ENCODE assay signal across 8 cellular contexts in the genomic region with DNA sequence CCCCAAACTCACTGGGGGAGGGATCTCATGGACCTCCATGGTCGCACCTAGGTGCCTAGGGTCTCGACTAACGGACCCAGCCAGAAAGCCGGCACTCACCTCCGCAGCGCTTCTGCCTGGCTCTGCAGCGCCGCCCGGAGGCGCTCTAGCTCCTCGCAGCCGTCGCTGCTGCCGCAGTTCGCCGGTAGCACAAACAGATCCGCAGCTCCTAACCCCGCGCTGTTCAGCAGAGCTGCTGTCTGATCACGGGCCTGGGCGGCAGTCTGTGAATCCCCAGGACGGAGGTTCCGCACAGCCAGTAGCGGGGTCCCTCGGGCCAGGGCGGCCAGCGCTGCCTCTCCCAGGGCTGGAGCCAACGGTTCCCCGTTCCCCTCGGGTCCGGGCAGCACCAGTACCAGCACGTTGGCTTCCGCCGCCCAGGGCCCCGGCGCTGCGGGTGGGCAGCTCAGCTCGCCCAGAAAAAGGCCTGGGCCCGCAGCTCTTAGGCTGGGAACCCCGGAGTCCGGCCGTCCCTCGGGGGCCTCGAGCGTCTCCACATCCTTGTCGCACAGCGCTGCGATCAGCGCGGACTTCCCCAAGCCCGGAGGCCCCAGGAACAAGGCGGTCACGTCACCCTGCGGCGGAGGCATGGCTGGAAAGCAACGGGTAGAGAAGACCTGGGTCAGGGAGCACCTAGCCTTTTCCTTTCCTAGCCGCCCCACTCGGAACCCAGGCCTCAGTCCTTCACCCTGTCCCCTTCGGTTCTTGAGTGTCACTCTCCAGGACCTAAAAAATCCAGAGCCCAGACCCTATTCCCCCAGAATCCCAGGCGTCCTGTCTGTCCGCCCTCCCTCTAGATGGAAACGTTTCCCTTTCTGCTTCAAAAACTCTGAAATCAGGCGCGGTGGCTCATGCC. TPM values are rescaled to one million over a fixed set of nuclear protein-coding genes. Genes with fewer than 3 reads are reported as not detected.
DNase-seq lines count a peak whose midpoint lies in the region; ATAC-seq and TF ChIP-seq lines count a peak whose summit lies in the region.

No MANE protein-coding gene starts in this region.

- H3K27me3 Mint-ChIP-seq in activated CD4-positive, alpha-beta T cell treated with anti-CD3 and anti-CD28 coated beads for 36 hours = no peaks in the 10 kb centered on the region

- CTCF ChIA-PET in activated CD4-positive, alpha-beta T cell treated with anti-CD3 and anti-CD28 coated beads for 36 hours (lab: Charles Lee) = interaction anchor here (0.6 to 5.9 kb wide), 41 partner anchors 10 to 618 kb away, joined by 3 to 88 read pairs (median 5); partner anchors contain the start of genes ETHE1, PHLDB3, PINLYP and XRCC1

- peak overlapping the region; percentile 53 for H3K4me3 ChIP-seq in lower leg skin (ENCODE audit: low read depth, poor library complexity, severe bottlenecking)

- intact Hi-C loops in activated CD4-positive, alpha-beta T cell treated with anti-CD3 and anti-CD28 coated beads for 36 hours (cut with DNase I, micrococcal nuclease) = loop anchor here (1.0 to 2.0 kb wide), 3 partner anchors 40 to 148 kb away; no protein-coding TSS in a partner anchor
- intact Hi-C loops in lower leg skin (cut with DNase I; ENCODE audit: low total_unique reads) = no loop called here

- peaks cover 35% of the 10 kb centered on the region for H3K36me3 Mint-ChIP-seq in activated CD4-positive, alpha-beta T cell treated with anti-CD3 and anti-CD28 coated beads for 36 hours (ENCODE audit: low read depth)

- POLR2A ChIA-PET in activated CD4-positive, alpha-beta T cell treated with anti-CD3 and anti-CD28 coated beads for 36 hours (lab: Charles Lee) = interaction anchor here (0.7 to 1.7 kb wide), 9 partner anchors 30 to 132 kb away, joined by 3 to 9 read pairs (median 5); partner anchors contain the start of gene ZNF575

- no peaks in the 10 kb centered on the region for H3K9me3 Mint-ChIP-seq in activated CD4-positive, alpha-beta T cell treated with anti-CD3 and anti-CD28 coated beads for 36 hours (ENCODE audit: low read depth)

- peaks cover 26% of the 10 kb centered on the region for H3K4me1 Mint-ChIP-seq in activated CD4-positive, alpha-beta T cell treated with anti-CD3 and anti-CD28 coated beads for 36 hours

- TF ChIP-seq POLR2A in lower leg skin (IDR thresholded peaks at IDR 0.05) = no peak

- ATAC-seq in GM19351 (IDR thresholded peaks at IDR 0.05; ENCODE audit: unreplicated experiment) = peak; percentile 35
- peak; percentile 64 for ATAC-seq in activated CD4-positive, alpha-beta T cell treated with anti-CD3 and anti-CD28 coated beads for 36 hours

- DNase-seq in AG08396 (ENCODE audit: low spot score) (peak; percentile 63), NCI-H2196 treated with DMSO at 0.1 percent for 48 hours (lab: John Stamatoyannopoulos, UW; ENCODE audit: unreplicated experiment) (peak; percentile 55), dedifferentiated amniotic fluid mesenchymal stem cell (ENCODE audit: extremely low spot score) (peak; percentile 38), lower leg skin (ENCODE audit: low spot score in 2 of 2) (peak; percentile 46 to 93), NCI-H226 (no peak)
- peak; percentile 87 for DNase-seq in activated CD4-positive, alpha-beta T cell treated with anti-CD3 and anti-CD28 coated beads for 36 hours
- peak; percentile 46 to 65 (median 49) for DNase-seq in stimulated activated CD4-positive, alpha-beta T cell treated with anti-CD3 and anti-CD28 coated beads, TNF-alpha, amount 100 ng/mL, for 24 hours (ENCODE audit: low read depth in 3 of 3)

- peak in 1 of 3 donors; percentile 58 for TF ChIP-seq CTCF in lower leg skin (IDR thresholded peaks at IDR 0.05)

- H3K27ac Mint-ChIP-seq in activated CD4-positive, alpha-beta T cell treated with anti-CD3 and anti-CD28 coated beads for 36 hours = peak overlapping the region; percentile 95

- 1 to 2% methylated on average over 29 to 58 of the region's 64 CpGs for WGBS in lower leg skin, 2 donors

- peak overlapping the region; percentile 87 for H3K4me3 Mint-ChIP-seq in activated CD4-positive, alpha-beta T cell treated with anti-CD3 and anti-CD28 coated beads for 36 hours

RNA-seq across cellular contexts. Expression of gene IRGQ, which starts 1.0 kb away (rescaled TPM):
- total RNA-seq in activated CD4-positive, alpha-beta T cell treated with anti-CD3 and anti-CD28 coated beads for 36 hours = 10 to 100 TPM; 11.1 to 16.4 TPM
- 10 to 100 TPM; 17.4 to 38.9 (median 21.7) TPM for total RNA-seq in lower leg skin

RNA-seq across cellular contexts. Expression of gene ZNF576, which starts 1.4 kb away (rescaled TPM):
- total RNA-seq in activated CD4-positive, alpha-beta T cell treated with anti-CD3 and anti-CD28 coated beads for 36 hours = 10 to 100 TPM; 11.6 to 14.3 TPM
- total RNA-seq in lower leg skin = 10 to 100 TPM in 3 of 4 donors, 1 to 10 TPM in 1; 4.8 to 16.8 (median 14.3) TPM

RNA-seq across cellular contexts. Expression of gene SRRM5, which starts 16.9 kb away (rescaled TPM):
- total RNA-seq in activated CD4-positive, alpha-beta T cell treated with anti-CD3 and anti-CD28 coated beads for 36 hours = under 1 TPM; 0.37 to 0.74 TPM
- under 1 TPM; 0.15 to 0.27 (median 0.17) TPM for total RNA-seq in lower leg skin

RNA-seq across cellular contexts. Expression of gene PINLYP, which starts 19.4 kb away (rescaled TPM):
- total RNA-seq in activated CD4-positive, alpha-beta T cell treated with anti-CD3 and anti-CD28 coated beads for 36 hours = 1 to 10 TPM; 3.5 to 3.6 TPM
- 10 to 100 TPM in 1 of 4 donors, 1 to 10 TPM in 2, under 1 TPM in 1; 0.99 to 16.4 (median 3.1) TPM for total RNA-seq in lower leg skin

RNA-seq across cellular contexts. Expression of gene XRCC1, which starts 19.6 kb away (rescaled TPM):
- total RNA-seq in activated CD4-positive, alpha-beta T cell treated with anti-CD3 and anti-CD28 coated beads for 36 hours = 10 to 100 TPM; 31.6 to 40.0 TPM
- total RNA-seq in lower leg skin = 10 to 100 TPM; 27.9 to 37.6 (median 31.5) TPM
